15 cellular contexts compared by ENCODE assay signal in genomic region chr16:56795011-56795410, GRCh38.
"Had no signal": no experiment of that assay in that cellular context is flagged by ENCODE, and none has a peak within 500 bp of the region (broad histone marks: within the 10 kb centered on the region; RNA-seq: fewer than 3 reads in every experiment).

No MANE protein-coding gene starts in this region.

- H3K27ac ChIP-seq: ascending aorta, esophagus squamous epithelium, right atrium auricular region, tibial nerve had no signal

- H3K4me3 ChIP-seq: ascending aorta, esophagus squamous epithelium, right atrium auricular region, tibial nerve had no signal

- DNase-seq: activated CD4-positive, CD25-positive, alpha-beta regulatory T cell treated with anti-CD3 and anti-CD28 coated beads, Interleukin-2, amount 50 U/mL, for 72 hours; activated naive CD4-positive, alpha-beta T cell treated with Interleukin-2 at 50 U/mL for 16 hours; esophagus squamous epithelium; hypothalamus; kidney; occipital lobe; small intestine; stimulated activated CD4-positive, alpha-beta T cell treated with anti-CD3 and anti-CD28 coated beads, Interleukin-4, amount 100 ng/mL, for 24 hours; stimulated activated naive CD4-positive, alpha-beta T cell treated with Interleukin-2 at 50 U/mL for 16 hours; substantia nigra; T-cell; T-helper 9 cell had no signal

- ATAC-seq: T-cell had no signal

- H3K36me3 ChIP-seq: right atrium auricular region, tibial nerve had no signal

- FAIRE-seq: kidney, small intestine had no signal

- H3K27me3 ChIP-seq: ascending aorta, esophagus squamous epithelium, right atrium auricular region, tibial nerve had no signal

- H3K9me3 ChIP-seq: ascending aorta, esophagus squamous epithelium, right atrium auricular region, tibial nerve had no signal

- H3K4me1 ChIP-seq: ascending aorta, esophagus squamous epithelium, right atrium auricular region had no signal
